Comparison of ENCODE assay signal across 8 cellular contexts in genomic region chr17:8162997-8163977, GRCh38. TPM values are rescaled to one million over a fixed set of nuclear protein-coding genes. Genes with fewer than 3 reads are reported as not detected.
DNase-seq lines count a peak whose midpoint lies in the region; ATAC-seq and TF ChIP-seq lines count a peak whose summit lies in the region.

No MANE protein-coding gene starts in this region.

- peak overlapping the region; percentile 100 for H3K4me3 ChIP-seq in BJ (ENCODE audit: low read depth, low read length)
- peak overlapping the region; percentile 92 for H3K4me3 ChIP-seq in fibroblast of the aortic adventitia (ENCODE audit: low read depth, low read length)

- H3K27ac Mint-ChIP-seq in osteocyte (ENCODE audit: unreplicated experiment) = peak overlapping the region; percentile 98

- ATAC-seq in HG02798 (IDR thresholded peaks at IDR 0.05; ENCODE audit: poor library complexity, unreplicated experiment) (peak; percentile 8), GM21619 (IDR thresholded peaks at IDR 0.05; ENCODE audit: unreplicated experiment) (no peak)

- no peaks in the 10 kb centered on the region for H3K27me3 ChIP-seq in BJ (ENCODE audit: control insufficient read depth, insufficient read depth, low read length)

- CTCF ChIA-PET in BJ (lab: Yijun Ruan, JAX) = interaction anchor here (0.7 to 1.1 kb wide), 4 partner anchors 9 to 45 kb away, joined by 3 to 6 read pairs (median 3); partner anchors contain the start of gene ALOXE3

- peak overlapping the region; percentile 87 for H3K4me3 Mint-ChIP-seq in osteocyte (ENCODE audit: unreplicated experiment)

- peaks cover 12% of the 10 kb centered on the region for H3K36me3 ChIP-seq in BJ (ENCODE audit: control insufficient read depth, insufficient read depth, low read length)

- no peak for DNase-seq in BJ (ENCODE audit: low read depth)
- peak; percentile 34 to 51 for DNase-seq in activated CD4-positive, alpha-beta T cell treated with anti-CD3 and anti-CD28 coated beads, Interleukin-2, amount 50 U/mL, for 48 hours
- DNase-seq in fibroblast of the aortic adventitia (ENCODE audit: low read depth) = no peak
- no peak for DNase-seq in osteocyte (ENCODE audit: extremely low spot score, unreplicated experiment)
- DNase-seq in GM03348 (ENCODE audit: low spot score) = no peak
- DNase-seq in GM10266 (ENCODE audit: extremely low spot score) = no peak

- H3K4me1 Mint-ChIP-seq in osteocyte (ENCODE audit: unreplicated experiment) = peaks cover 38% of the 10 kb centered on the region

- H3K36me3 Mint-ChIP-seq in osteocyte (ENCODE audit: unreplicated experiment) = peaks cover 11% of the 10 kb centered on the region

- TF ChIP-seq CTCF in BJ (IDR thresholded peaks at IDR 0.05; ENCODE audit: insufficient read depth, low read depth, low read length) (no peak), fibroblast of the aortic adventitia (IDR thresholded peaks at IDR 0.05; ENCODE audit: insufficient read depth, low read length) (no peak), osteocyte (IDR thresholded peaks at IDR 0.05) (no peak), GM10266 (IDR thresholded peaks at IDR 0.05; ENCODE audit: control insufficient read depth, insufficient read depth, low read depth, missing control alignments) (no peak)

- POLR2A ChIA-PET in BJ (lab: Charles Lee) = interaction anchor here (0.7 kb wide), 1 partner anchor 10 kb away, joined by 10 read pairs; no protein-coding TSS in a partner anchor

- no peaks in the 10 kb centered on the region for H3K9me3 Mint-ChIP-seq in osteocyte (ENCODE audit: unreplicated experiment)

- no peaks in the 10 kb centered on the region for H3K27me3 Mint-ChIP-seq in osteocyte (ENCODE audit: unreplicated experiment)

RNA-seq across cellular contexts. Expression of gene VAMP2, which starts 0.5 kb away (rescaled TPM):
- 20.1 and 22.8 TPM in 2 replicates for polyA plus RNA-seq in BJ (2011; rRNA removed)
- polyA minus RNA-seq in BJ (2011; rRNA and poly(A)+ RNA removed) = 7.4 and 9.6 TPM in 2 replicates
- total RNA-seq in fibroblast of the aortic adventitia (ENCODE audit: low replicate concordance) = 5.2 and 6.0 TPM in 2 replicates
- 57.2 and 70.0 TPM in 2 replicates for total RNA-seq in osteocyte

RNA-seq across cellular contexts. Expression of gene PER1, which starts 11.1 kb away (rescaled TPM):
- polyA plus RNA-seq in BJ (2011; rRNA removed) = 5.1 and 7.7 TPM in 2 replicates
- 11.4 and 32.7 TPM in 2 replicates for polyA minus RNA-seq in BJ (2011; rRNA and poly(A)+ RNA removed)
- total RNA-seq in fibroblast of the aortic adventitia (ENCODE audit: low replicate concordance) (1.6 and 12.7 TPM in 2 replicates), osteocyte (106 and 173 TPM in 2 replicates)

RNA-seq across cellular contexts. Expression of gene TMEM107, which starts 12.9 kb away (rescaled TPM):
- 13.6 and 14.5 TPM in 2 replicates for polyA plus RNA-seq in BJ (2011; rRNA removed)
- 52.2 and 57.1 TPM in 2 replicates for polyA minus RNA-seq in BJ (2011; rRNA and poly(A)+ RNA removed)
- total RNA-seq in fibroblast of the aortic adventitia (ENCODE audit: low replicate concordance) (17.3 and 32.7 TPM in 2 replicates), osteocyte (8.4 and 10.5 TPM in 2 replicates)

RNA-seq across cellular contexts. Expression of gene BORCS6, which starts 26.7 kb away (rescaled TPM):
- 3.0 and 4.5 TPM in 2 replicates for polyA plus RNA-seq in BJ (2011; rRNA removed)
- polyA minus RNA-seq in BJ (2011; rRNA and poly(A)+ RNA removed) = 2.8 and 3.4 TPM in 2 replicates
- total RNA-seq in fibroblast of the aortic adventitia (ENCODE audit: low replicate concordance) (3.8 and 7.7 TPM in 2 replicates), osteocyte (6.2 and 6.8 TPM in 2 replicates)

RNA-seq across cellular contexts. Expression of gene HES7, which starts 39.4 kb away (rescaled TPM):
- polyA plus RNA-seq in BJ (2011; rRNA removed) = not detected in 2 replicates
- polyA minus RNA-seq in BJ (2011; rRNA and poly(A)+ RNA removed) = 0.09 TPM in 1 of 2 replicates, not detected in the other
- total RNA-seq in fibroblast of the aortic adventitia (ENCODE audit: low replicate concordance) = 0.09 TPM in 1 of 2 replicates, not detected in the other
- 2.0 and 2.3 TPM in 2 replicates for total RNA-seq in osteocyte

Comparison
In these comparisons a context has a peak if more than half of its experiments do, and no peak if none do; other contexts are left out.
1. DNase-seq: peak in activated CD4-positive, alpha-beta T cell treated with anti-CD3 and anti-CD28 coated beads, Interleukin-2, amount 50 U/mL, for 48 hours (2 of 2); none in BJ (single experiment), fibroblast of the aortic adventitia (single experiment), osteocyte (single experiment), GM03348 (single experiment) and GM10266 (single experiment).